ENCODE assay signal across 15 cellular contexts in genomic region chr2:68448671-68449394, GRCh38. TPM values are rescaled to one million over a fixed set of nuclear protein-coding genes. Genes with fewer than 3 reads are reported as not detected.
A peak's percentile ranks its signal among the peaks of the same experiment; 100 is the strongest.
DNase-seq lines count a peak whose midpoint lies in the region; ATAC-seq, FAIRE-seq and TF ChIP-seq lines count a peak whose summit lies in the region.
"Had no signal": no experiment of that assay in that cellular context is flagged by ENCODE, and none has a peak within 500 bp of the region (broad histone marks: within the 10 kb centered on the region; RNA-seq: fewer than 3 reads in every experiment).

No MANE protein-coding gene starts in this region.

- H3K36me3 Mint-ChIP-seq in CD8-positive, alpha-beta memory T cell = no peaks in the 10 kb centered on the region
- no peaks in the 10 kb centered on the region for H3K36me3 Mint-ChIP-seq in natural killer cell

- H3K27ac Mint-ChIP-seq in CD8-positive, alpha-beta memory T cell = peak overlapping the region in 2 of 8 donors; percentile 43 to 69
- H3K27ac Mint-ChIP-seq in natural killer cell = no peak overlapping the region

- CTCF ChIA-PET in A549 (lab: Yijun Ruan, JAX) = interaction anchor here (0.7 to 2.1 kb wide), 5 partner anchors 15 to 476 kb away, joined by 3 to 9 read pairs (median 4); no protein-coding TSS in a partner anchor
- CTCF ChIA-PET in CD8-positive, alpha-beta memory T cell (lab: Charles Lee) = interaction anchor here (1.4 to 2.2 kb wide), 3 partner anchors 13 to 252 kb away, joined by 3 to 4 read pairs (median 4); no protein-coding TSS in a partner anchor

- no peak for FAIRE-seq in A549 (lab: Jason Lieb, UNC)
- no peak for FAIRE-seq in small intestine (lab: Jason Lieb, UNC)

- no peak for TF ChIP-seq EP300 in A549 (IDR thresholded peaks at IDR 0.05)

- H3K4me3 ChIP-seq in A549 = no peak overlapping the region
- H3K4me3 ChIP-seq in CD8-positive, alpha-beta memory T cell (ENCODE audit: low read length) = no peak overlapping the region
- no peak overlapping the region for H3K4me3 ChIP-seq in small intestine (ENCODE audit: low read depth in 1 of 2, low read length in 2 of 2)
- H3K4me3 ChIP-seq: Peyer's patch, skin epidermis, stomach had no signal

- no peaks in the 10 kb centered on the region for H3K36me3 ChIP-seq in CD8-positive, alpha-beta memory T cell (ENCODE audit: insufficient read depth, low read length)
- no peaks in the 10 kb centered on the region for H3K36me3 ChIP-seq in small intestine (ENCODE audit: control insufficient read depth in 2 of 2, insufficient read depth in 2 of 2, low read length in 2 of 2)
- H3K36me3 ChIP-seq: Peyer's patch, stomach had no signal

- H3K4me1 Mint-ChIP-seq in CD8-positive, alpha-beta memory T cell = peaks cover 17 to 19% (median 18%) of the 10 kb centered on the region in 3 donors
- peaks cover 9 to 15% of the 10 kb centered on the region in 2 donors for H3K4me1 Mint-ChIP-seq in natural killer cell

- no peak overlapping the region for H3K4me2 ChIP-seq in A549

- no peaks in the 10 kb centered on the region for H3K27me3 ChIP-seq in CD8-positive, alpha-beta memory T cell (ENCODE audit: insufficient read depth, low read length, poor library complexity, severe bottlenecking)
- H3K27me3 ChIP-seq in small intestine (ENCODE audit: control insufficient read depth in 2 of 2, insufficient read depth in 2 of 2, low read length in 2 of 2) = no peaks in the 10 kb centered on the region
- H3K27me3 ChIP-seq: Peyer's patch, stomach had no signal

- no peak for DNase-seq in A549 (ENCODE audit: low read depth in 1 of 2, low spot score in 1 of 2)
- peak in 3 of 5 donors; percentile 36 to 75 (median 66) for DNase-seq in CD8-positive, alpha-beta memory T cell
- DNase-seq in central memory CD4-positive, alpha-beta T cell = peak; percentile 41
- no peak for DNase-seq in natural killer cell
- DNase-seq in small intestine = no peak
- no peak for DNase-seq in occipital lobe (lab: John Stamatoyannopoulos, UW)
- DNase-seq: activated T-cell treated with anti-CD3 and anti-CD28 coated beads, Interleukin-2, amount 50 U/mL, for 4 hours; EL; NCI-H2029; NCI-H526; Peyer's patch; stomach had no signal

- H3K4me3 Mint-ChIP-seq in CD8-positive, alpha-beta memory T cell = peak overlapping the region in 1 of 7 donors; percentile 8
- H3K4me3 Mint-ChIP-seq in natural killer cell = no peak overlapping the region
- H3K4me3 Mint-ChIP-seq: activated T-cell treated with anti-CD3 and anti-CD28 coated beads, Interleukin-2, amount 50 U/mL, for 4 hours had no signal

- TF ChIP-seq CTCF in A549 (IDR thresholded peaks at IDR 0.05) (no peak), natural killer cell (IDR thresholded peaks at IDR 0.05) (no peak)

- intact Hi-C loops in natural killer cell (cut with micrococcal nuclease) = loop anchor here (10.0 kb wide), 1 partner anchor 254 kb away; no protein-coding TSS in a partner anchor

- TF ChIP-seq POLR2A in A549 (IDR thresholded peaks at IDR 0.05; ENCODE audit: low read length) = no peak

- H3K4me1 ChIP-seq in A549 (no peaks in the 10 kb centered on the region), small intestine (ENCODE audit: control insufficient read depth in 2 of 2, insufficient read depth in 1 of 2, low read depth in 1 of 2, low read length in 1 of 2) (no peaks in the 10 kb centered on the region)
- peaks cover 8% of the 10 kb centered on the region for H3K4me1 ChIP-seq in CD8-positive, alpha-beta memory T cell (ENCODE audit: insufficient read depth, low read length)
- H3K4me1 ChIP-seq: Peyer's patch, stomach had no signal

- TF ChIP-seq RAD21 in A549 (conservative IDR thresholded peaks at IDR 0.05 in 1 of 2, IDR thresholded peaks at IDR 0.05 in 1 of 2) = no peak

- H3K9me3 Mint-ChIP-seq in CD8-positive, alpha-beta memory T cell = peaks cover 0 to 13% (median 5%) of the 10 kb centered on the region in 5 donors
- no peaks in the 10 kb centered on the region for H3K9me3 Mint-ChIP-seq in natural killer cell

- no peak overlapping the region for H3K27ac ChIP-seq in A549
- no peak overlapping the region for H3K27ac ChIP-seq in CD8-positive, alpha-beta memory T cell (ENCODE audit: low read depth, low read length)
- no peak overlapping the region for H3K27ac ChIP-seq in small intestine (ENCODE audit: low read depth in 1 of 2, low read length in 1 of 2)
- H3K27ac ChIP-seq: Peyer's patch, skin epidermis, stomach had no signal

- ATAC-seq in A549 = peak; percentile 65 to 66; a peak in 5 of 6 replicates
- peak; percentile 19 to 32 (median 30) for ATAC-seq in natural killer cell
- no peak for ATAC-seq in HG03039 (IDR thresholded peaks at IDR 0.05; ENCODE audit: unreplicated experiment)
- no peak for ATAC-seq in GM18520 (IDR thresholded peaks at IDR 0.05; ENCODE audit: unreplicated experiment)

- POLR2A ChIA-PET in A549 (lab: Yijun Ruan, JAX) = interaction anchor here (0.6 kb wide), 1 partner anchor 10 kb away, joined by 6 read pairs; no protein-coding TSS in a partner anchor
- POLR2A ChIA-PET in CD8-positive, alpha-beta memory T cell (lab: Charles Lee) = no interaction called here

- no peaks in the 10 kb centered on the region for H3K9me3 ChIP-seq in A549
- no peaks in the 10 kb centered on the region for H3K9me3 ChIP-seq in CD8-positive, alpha-beta memory T cell (ENCODE audit: low read length)
- H3K9me3 ChIP-seq in small intestine (ENCODE audit: control insufficient read depth, low read depth) = no peaks in the 10 kb centered on the region
- H3K9me3 ChIP-seq: Peyer's patch had no signal

- WGBS in A549 (ENCODE audit: missing lambda C conversion rate) = 79% methylated on average over 23 of the region's 23 CpGs
- WGBS in small intestine, 3 donors = 90 to 96% (median 93%) methylated on average over 23 of the region's 23 CpGs

- H3K27me3 Mint-ChIP-seq in CD8-positive, alpha-beta memory T cell = no peaks in the 10 kb centered on the region
- H3K27me3 Mint-ChIP-seq in natural killer cell (ENCODE audit: low read depth in 2 of 2) = no peaks in the 10 kb centered on the region

TF ChIP-seq in A549, 52 proteins besides CTCF, POLR2A, EP300 and RAD21 (continues in another document):
- TF ChIP-seq REST (IDR thresholded peaks at IDR 0.05) (no peak), NFE2L2 (conservative IDR thresholded peaks at IDR 0.05; ENCODE audit: low read length) (no peak), FOSB (CRISPR knock-in tag; IDR thresholded peaks at IDR 0.05) (no peak), HES2 (IDR thresholded peaks at IDR 0.05) (no peak), BHLHE40 (IDR thresholded peaks at IDR 0.05; ENCODE audit: low read depth, low read length) (no peak), NPAS2 (CRISPR knock-in tag; IDR thresholded peaks at IDR 0.05; ENCODE audit: borderline replicate concordance) (no peak), RNF2 (IDR thresholded peaks at IDR 0.05; ENCODE audit: borderline replicate concordance, low read depth) (no peak), ZNF302 (CRISPR knock-in tag; IDR thresholded peaks at IDR 0.05) (no peak), CBX2 (IDR thresholded peaks at IDR 0.05; ENCODE audit: borderline replicate concordance, low read depth) (no peak), HOXB13 (CRISPR knock-in tag; IDR thresholded peaks at IDR 0.05; ENCODE audit: low read depth) (no peak)

RNA-seq across cellular contexts. Expression of gene FBXO48, which starts 18.3 kb away (rescaled TPM):
- polyA plus RNA-seq in A549 (2011; rRNA removed) (1.4 and 2.1 TPM in 2 replicates), A549 (2017; fragmentation: RNase III; extraction: RNeasy Plus Mini Kit Qiagen cat#74134 plus additional on column Dnase treatment) (0.72 to 0.81 TPM (median 0.74 TPM) in 3 replicates), small intestine (1 to 10 TPM in 2 of 3 donors, under 1 TPM in 1; 0.78 to 2.2 (median 1.1) TPM)
- polyA plus RNA-seq in A549 (2012; cell fraction: cytosol; rRNA removed) = 0.26 and 0.35 TPM in 2 replicates
- polyA plus RNA-seq in A549 (2012; cell fraction: nucleus; rRNA removed) = 0.19 and 0.40 TPM in 2 replicates
- 0.63 and 0.70 TPM in 2 replicates for polyA minus RNA-seq in A549 (2011; rRNA and poly(A)+ RNA removed)
- total RNA-seq in CD8-positive, alpha-beta memory T cell = 1 to 10 TPM; 1.5 to 1.6 TPM
- 0.79 TPM for polyA plus RNA-seq in CD8-positive, alpha-beta memory T cell
- total RNA-seq in natural killer cell (1 to 10 TPM in 2 of 3 donors, under 1 TPM in 1; 0.96 to 1.3 (median 1.1) TPM), occipital lobe (0.94 TPM)

RNA-seq across cellular contexts. Expression of gene APLF, which starts 18.6 kb away (rescaled TPM):
- 2.1 and 2.8 TPM in 2 replicates for polyA plus RNA-seq in A549 (2011; rRNA removed)
- polyA plus RNA-seq in A549 (2012; cell fraction: cytosol; rRNA removed) = 0.41 and 0.45 TPM in 2 replicates
- 0.25 and 0.39 TPM in 2 replicates for polyA plus RNA-seq in A549 (2012; cell fraction: nucleus; rRNA removed)
- polyA plus RNA-seq in A549 (2017; fragmentation: RNase III; extraction: RNeasy Plus Mini Kit Qiagen cat#74134 plus additional on column Dnase treatment) = 1.5 to 1.8 TPM (median 1.5 TPM) in 3 replicates
- 3.3 and 4.1 TPM in 2 replicates for polyA minus RNA-seq in A549 (2011; rRNA and poly(A)+ RNA removed)
- total RNA-seq in CD8-positive, alpha-beta memory T cell = 1 to 10 TPM; 3.6 to 4.0 TPM
- polyA plus RNA-seq in CD8-positive, alpha-beta memory T cell = 1.9 TPM
- 1 to 10 TPM; 2.2 to 4.3 (median 3.8) TPM for total RNA-seq in natural killer cell
- under 1 TPM; 0.27 to 0.45 (median 0.42) TPM for polyA plus RNA-seq in small intestine
- total RNA-seq in occipital lobe = 12.3 TPM

Comparison
In these comparisons a context has a peak if more than half of its experiments do, and no peak if none do; other contexts are left out.
1. ATAC-seq: peak in A549 (2 of 2) and natural killer cell (3 of 3); none in HG03039 (single experiment) and GM18520 (single experiment).
2. DNase-seq: peak in CD8-positive, alpha-beta memory T cell (3 of 5) and central memory CD4-positive, alpha-beta T cell (single experiment); none in A549 (0 of 2), natural killer cell (single experiment), small intestine (single experiment) and occipital lobe (single experiment).